8 cellular contexts compared by ENCODE assay signal in genomic region chr3:159765025-159765859, GRCh38.
A peak's percentile ranks its signal among the peaks of the same experiment; 100 is the strongest.
DNase-seq lines count a peak whose midpoint lies in the region; ATAC-seq, FAIRE-seq and TF ChIP-seq lines count a peak whose summit lies in the region.

No MANE protein-coding gene starts in this region.

- RAD21 ChIA-PET in GM12878 (lab: Charles Lee; ENCODE audit: unreplicated experiment) = no interaction called here

- TF ChIP-seq CTCF in GM10266 (IDR thresholded peaks at IDR 0.05; ENCODE audit: control insufficient read depth, insufficient read depth, low read depth, missing control alignments) (no peak), GM12878 (IDR thresholded peaks at IDR 0.05 in 2 of 3, conservative IDR thresholded peaks at IDR 0.05 in 1 of 3; ENCODE audit: control insufficient read depth in 2 of 3, extremely low read depth in 1 of 3, insufficient read depth in 1 of 3, low read depth in 3 of 3, low read length in 3 of 3) (no peak)

- POLR2A ChIA-PET in GM12878 (lab: Charles Lee) = no interaction called here

- no peak for TF ChIP-seq RAD21 in GM12878 (IDR thresholded peaks at IDR 0.05; ENCODE audit: insufficient read depth, low read depth, low read length)

- H3K9ac ChIP-seq in GM12878 (ENCODE audit: control insufficient read depth, insufficient read depth, low read length) = no peak overlapping the region

- FAIRE-seq in GM12878 (lab: Jason Lieb, UNC) = no peak

- H3K4me3 ChIP-seq in ACC112 (ENCODE audit: low read depth, low read length) = peak overlapping the region; percentile 83
- no peak overlapping the region for H3K4me3 ChIP-seq in GM12878

- H3K9me3 ChIP-seq in GM12878 (replicated peaks; ENCODE audit: control insufficient read depth, insufficient read depth, low read length) = no peaks in the 10 kb centered on the region

- H2AFZ ChIP-seq in ACC112 (ENCODE audit: low read length, unreplicated experiment) = peak overlapping the region; percentile 45
- no peak overlapping the region for H2AFZ ChIP-seq in GM12878 (ENCODE audit: control insufficient read depth, low read depth, low read length)

- H3K27ac ChIP-seq in ACC112 (ENCODE audit: low read depth, low read length) = peak overlapping the region; percentile 94
- H3K27ac ChIP-seq in GM12878 (ENCODE audit: control insufficient read depth, insufficient read depth) = no peak overlapping the region

- BruUV-seq in GM12878 (replicated peaks; lab: Mats Ljungman, UMichigan) = no TSS peak

- H3K4me1 ChIP-seq in ACC112 (ENCODE audit: control insufficient read depth, insufficient read depth, low read length, unreplicated experiment) = peaks cover 34% of the 10 kb centered on the region
- no peaks in the 10 kb centered on the region; the same call in none of the 2 replicates for H3K4me1 ChIP-seq in GM12878 (ENCODE audit: control insufficient read depth, insufficient read depth, low read length)

- 0 out of 2 replicates have a peak overlapping the region, but pooled peaks have one; percentile 9 for H3K4me2 ChIP-seq in GM12878 (ENCODE audit: control insufficient read depth, insufficient read depth)

- intact Hi-C loops in GM12878 (cut with micrococcal nuclease; ENCODE audit: unreplicated experiment) = no loop called here
- intact Hi-C loops in posterior vena cava (cut with DNase I) = loop anchor here in 1 of 2 donors (5.0 kb wide), 2 partner anchors 37 to 107 kb away; no protein-coding TSS in a partner anchor

- no peak for TF ChIP-seq POLR2A in GM12878 (IDR thresholded peaks at IDR 0.05; ENCODE audit: low read depth, low read length)

- DNase-seq in GM10266 (ENCODE audit: extremely low spot score) (peak; percentile 40), NCI-H524 (lab: John Stamatoyannopoulos, UW) (peak; percentile 83 to 87), GM12878 (ENCODE audit: low read depth, low spot score) (no peak), hepatic stellate cell (ENCODE audit: low spot score) (peak; percentile 92), posterior vena cava (ENCODE audit: low spot score) (peak; percentile 96)

- no peaks in the 10 kb centered on the region for H3K27me3 ChIP-seq in ACC112 (ENCODE audit: insufficient read depth, low read length)
- H3K27me3 ChIP-seq in GM12878 (replicated peaks in 1 of 2; ENCODE audit: control insufficient read depth in 2 of 2, insufficient read depth in 2 of 2, low read length in 1 of 2) = peaks cover 20 to 34% of the 10 kb centered on the region in 2 experiments

- in situ Hi-C loops in GM12878 (cut with MboI) = no loop called here

- SMC1A ChIA-PET in GM12878 (lab: Charles Lee; ENCODE audit: uncharacterized antibody, unreplicated experiment) = no interaction called here

- ATAC-seq in GM12878 (peak; percentile 22; the same call in 2 of the 3 replicates), GM21619 (IDR thresholded peaks at IDR 0.05; ENCODE audit: unreplicated experiment) (no peak), HG03342 (IDR thresholded peaks at IDR 0.05; ENCODE audit: unreplicated experiment) (no peak)

- no peaks in the 10 kb centered on the region for H4K20me1 ChIP-seq in GM12878 (ENCODE audit: control insufficient read depth, insufficient read depth)

- H3K36me3 ChIP-seq in ACC112 (ENCODE audit: insufficient read depth, low read length) (no peaks in the 10 kb centered on the region), GM12878 (ENCODE audit: control insufficient read depth in 2 of 2, insufficient read depth in 2 of 2, low read length in 1 of 2) (no peaks in the 10 kb centered on the region)

- WGBS in GM12878 (ENCODE audit: insufficient coverage, insufficient replicate concordance, low lambda C conversion rate, missing lambda C conversion rate) = 3% methylated on average over 28 of the region's 47 CpGs

- CTCF ChIA-PET in GM12878 (lab: Yijun Ruan, JAX) = no interaction called here

- H3K79me2 ChIP-seq in ACC112 (ENCODE audit: control insufficient read depth, insufficient read depth, low read length, unreplicated experiment) (peaks cover 39% of the 10 kb centered on the region), GM12878 (ENCODE audit: control insufficient read depth, insufficient read depth, low read length) (no peaks in the 10 kb centered on the region)

- no peak for TF ChIP-seq EP300 in GM12878 (IDR thresholded peaks at IDR 0.05; ENCODE audit: borderline replicate concordance in 1 of 2, control insufficient read depth in 1 of 2, low read depth in 2 of 2, low read length in 2 of 2)

TF ChIP-seq in GM12878, 131 proteins besides CTCF, POLR2A, EP300 and RAD21:
- TF ChIP-seq NFIC (IDR thresholded peaks at IDR 0.05; ENCODE audit: low read depth, low read length) (no peak), POU2F2 (IDR thresholded peaks at IDR 0.05; ENCODE audit: borderline replicate concordance, low read depth, low read length) (no peak), NBN (IDR thresholded peaks at IDR 0.05) (no peak), CHD4 (IDR thresholded peaks at IDR 0.05) (no peak)
